8 cellular contexts compared by ENCODE assay signal in the genomic region with DNA sequence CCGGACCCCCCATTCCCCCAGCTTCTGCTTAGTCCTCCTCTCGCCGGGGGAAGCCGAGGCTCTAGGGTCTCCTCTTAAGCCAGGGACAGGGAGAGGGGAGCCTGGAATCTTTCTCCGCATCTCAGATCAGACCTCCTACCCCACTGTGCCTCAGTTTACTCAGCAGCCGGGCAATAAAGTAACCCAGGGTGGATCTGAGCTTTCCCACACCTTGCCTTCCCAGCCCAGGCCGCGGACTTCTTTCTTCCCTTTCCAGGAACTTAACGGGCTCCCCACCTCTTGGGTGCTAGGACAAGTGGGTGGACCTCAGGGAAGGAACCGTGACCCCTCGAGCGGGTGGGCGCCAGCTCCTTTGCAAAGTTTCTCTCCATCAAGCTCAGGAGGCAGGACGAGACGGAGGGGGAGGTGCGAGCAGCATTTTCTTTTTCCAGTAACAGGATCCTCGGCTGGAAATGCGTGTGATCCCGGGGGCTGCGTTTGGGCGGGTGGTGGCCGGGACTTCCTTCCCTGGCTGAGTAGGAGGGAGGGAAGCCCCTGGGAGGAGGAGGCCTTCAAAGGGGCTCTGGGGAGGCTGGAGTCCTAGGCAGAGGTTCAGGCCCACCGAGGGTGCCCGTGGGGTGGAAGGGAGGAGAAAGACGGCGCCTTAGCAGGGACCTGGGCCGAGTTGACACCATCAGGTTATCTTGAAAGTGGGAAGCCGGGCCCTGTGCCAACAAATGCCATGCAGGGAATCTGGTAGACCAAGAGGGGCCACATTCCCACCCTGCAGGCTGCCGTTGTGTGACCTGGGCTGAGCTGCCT. TPM values are rescaled to one million over a fixed set of nuclear protein-coding genes. Genes with fewer than 3 reads are reported as not detected.
DNase-seq lines count a peak whose midpoint lies in the region; ATAC-seq, FAIRE-seq and TF ChIP-seq lines count a peak whose summit lies in the region.

No MANE protein-coding gene starts in this region.

- H3K27ac ChIP-seq in astrocyte (ENCODE audit: low read depth, low read length) = no peak overlapping the region

- peak overlapping the region; percentile 55 for H3K9ac ChIP-seq in astrocyte (ENCODE audit: low read length)

- H3K9me3 Mint-ChIP-seq in astrocyte (ENCODE audit: unreplicated experiment) = no peaks in the 10 kb centered on the region
- H3K9me3 Mint-ChIP-seq in stimulated activated naive CD8-positive, alpha-beta T cell treated with anti-CD3 and anti-CD28 coated beads, Interleukin-15, amount 100 ng/mL, for 72 hours = no peaks in the 10 kb centered on the region

- TF ChIP-seq CTCF in astrocyte (IDR thresholded peaks at IDR 0.05; ENCODE audit: insufficient read depth, low read depth, low read length) (no peak), GM20000 (IDR thresholded peaks at IDR 0.05; ENCODE audit: extremely low read depth, missing control alignments) (no peak)

- no peaks in the 10 kb centered on the region for H3K36me3 ChIP-seq in astrocyte (ENCODE audit: insufficient read depth, low read length)

- no peak for DNase-seq in Jurkat, Clone E6-1 (ENCODE audit: low read depth, low spot score)
- DNase-seq in astrocyte (ENCODE audit: low read depth) (no peak), islet precursor cell (peak; percentile 78), GM20000 (ENCODE audit: low spot score) (no peak), A172 (ENCODE audit: low spot score) (no peak), NCI-H2029 treated with DMSO at 0.1 percent for 48 hours (lab: John Stamatoyannopoulos, UW) (no peak)
- no peak for DNase-seq in stimulated activated naive CD8-positive, alpha-beta T cell treated with anti-CD3 and anti-CD28 coated beads, Interleukin-15, amount 100 ng/mL, for 72 hours

- peak overlapping the region; percentile 92 for H3K4me3 Mint-ChIP-seq in astrocyte (ENCODE audit: unreplicated experiment)
- H3K4me3 Mint-ChIP-seq in stimulated activated naive CD8-positive, alpha-beta T cell treated with anti-CD3 and anti-CD28 coated beads, Interleukin-15, amount 100 ng/mL, for 72 hours = peak overlapping the region; percentile 66 to 79

- H3K36me3 Mint-ChIP-seq in astrocyte (ENCODE audit: low read depth, unreplicated experiment) = peaks cover 4% of the 10 kb centered on the region

- peaks cover 15% of the 10 kb centered on the region for H3K4me1 Mint-ChIP-seq in astrocyte (ENCODE audit: low read depth, unreplicated experiment)
- peaks cover 27% of the 10 kb centered on the region for H3K4me1 Mint-ChIP-seq in stimulated activated naive CD8-positive, alpha-beta T cell treated with anti-CD3 and anti-CD28 coated beads, Interleukin-15, amount 100 ng/mL, for 72 hours

- no peaks in the 10 kb centered on the region for H3K79me2 ChIP-seq in astrocyte (ENCODE audit: insufficient read depth, low read length)

- H3K27me3 ChIP-seq in astrocyte (ENCODE audit: insufficient read depth, low read length) = peaks cover 16% of the 10 kb centered on the region

- H3K27ac Mint-ChIP-seq in astrocyte (ENCODE audit: unreplicated experiment) = peak overlapping the region; percentile 77
- H3K27ac Mint-ChIP-seq in stimulated activated naive CD8-positive, alpha-beta T cell treated with anti-CD3 and anti-CD28 coated beads, Interleukin-15, amount 100 ng/mL, for 72 hours = peak overlapping the region in 1 of 2 donors; percentile 91

- peaks cover 29% of the 10 kb centered on the region for H3K4me1 ChIP-seq in astrocyte (ENCODE audit: insufficient read depth, low read length)

- H3K9me3 ChIP-seq in astrocyte (ENCODE audit: insufficient read depth, low read depth, low read length) = no peaks in the 10 kb centered on the region

- no peak for ATAC-seq in stimulated activated naive CD8-positive, alpha-beta T cell treated with anti-CD3 and anti-CD28 coated beads, Interleukin-15, amount 100 ng/mL, for 72 hours
- ATAC-seq in activated CD4-positive, CD25-positive, alpha-beta regulatory T cell treated with anti-CD3 and anti-CD28 coated beads, Interleukin-2, amount 50 U/mL, for 24 hours = no peak

- H3K27me3 Mint-ChIP-seq in astrocyte (ENCODE audit: low read depth, unreplicated experiment) = no peaks in the 10 kb centered on the region
- peaks cover 88% of the 10 kb centered on the region for H3K27me3 Mint-ChIP-seq in stimulated activated naive CD8-positive, alpha-beta T cell treated with anti-CD3 and anti-CD28 coated beads, Interleukin-15, amount 100 ng/mL, for 72 hours

- peak overlapping the region; percentile 88 for H3K4me2 ChIP-seq in astrocyte (ENCODE audit: low read length)

- FAIRE-seq in astrocyte (lab: Jason Lieb, UNC) = no peak

- H2AFZ ChIP-seq in astrocyte (ENCODE audit: low read depth, low read length) = peak overlapping the region; percentile 38

- H3K4me3 ChIP-seq in Jurkat, Clone E6-1 (ENCODE audit: low read length) = peak overlapping the region; percentile 46
- peak overlapping the region; percentile 54 for H3K4me3 ChIP-seq in astrocyte (ENCODE audit: insufficient read depth, low read depth, low read length)

- peaks cover 46% of the 10 kb centered on the region for H4K20me1 ChIP-seq in astrocyte (ENCODE audit: insufficient read depth, low read length)

RNA-seq across cellular contexts. Expression of a gene that starts 0.8 kb away (rescaled TPM):
- polyA plus RNA-seq in Jurkat, Clone E6-1 (2012; ENCODE audit: insufficient read depth, insufficient read length) = 1.2 TPM
- 41.4 and 41.7 TPM in 2 replicates for total RNA-seq in astrocyte
- total RNA-seq in A172 (2014; rRNA removed; shearing (Covaris generic)) = 15.8 and 19.1 TPM in 2 replicates
